Comparison of ENCODE assay signal across 8 cellular contexts in the genomic region with DNA sequence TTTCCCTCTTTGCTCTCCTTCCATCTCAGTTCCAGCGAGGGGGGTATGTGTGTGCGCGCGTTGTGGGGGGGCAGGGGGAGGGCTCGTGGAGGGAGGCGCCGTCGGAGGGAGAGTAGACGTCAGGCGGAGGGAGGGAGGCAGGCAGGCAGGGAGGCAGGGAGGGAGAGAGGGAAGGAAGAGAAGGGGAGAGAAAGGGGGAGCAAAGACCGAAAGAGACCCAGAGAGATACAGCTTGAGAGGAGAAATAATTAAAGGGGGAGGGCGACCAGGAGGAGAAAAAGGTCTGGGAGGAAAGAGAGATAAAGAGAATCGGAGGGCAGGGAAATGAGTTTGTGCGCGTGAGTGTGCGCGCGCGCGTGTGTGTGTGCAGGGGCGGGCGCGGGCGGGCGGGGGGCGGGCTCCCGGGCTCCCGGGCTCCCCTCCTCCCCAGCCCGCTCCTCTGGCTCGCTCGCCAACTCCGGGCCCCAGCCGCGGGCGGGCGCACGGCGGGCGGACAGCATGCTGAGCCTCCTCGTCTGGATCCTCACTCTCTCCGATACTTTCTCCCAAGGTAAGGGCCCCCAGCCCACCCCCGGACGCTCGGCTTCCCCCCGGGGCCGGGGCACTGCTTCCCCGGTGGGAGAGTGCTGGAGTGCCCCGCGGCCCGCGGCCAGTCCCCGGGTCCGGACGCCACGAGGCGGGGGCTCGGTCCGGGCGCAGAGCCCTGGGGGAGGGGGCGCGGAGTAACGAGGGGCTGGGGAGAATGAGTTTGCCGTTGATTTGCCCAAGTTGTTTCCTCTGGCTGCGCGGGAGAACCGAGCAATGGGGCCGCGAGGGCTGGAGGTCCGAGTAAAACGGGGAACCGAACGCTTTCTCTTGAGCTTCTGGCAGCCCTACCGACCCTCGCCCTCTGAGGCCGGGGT. TPM values are rescaled to one million over a fixed set of nuclear protein-coding genes. Genes with fewer than 3 reads are reported as not detected.
DNase-seq lines count a peak whose midpoint lies in the region; ATAC-seq and TF ChIP-seq lines count a peak whose summit lies in the region.

Gene KIRREL1, plus strand, starts transcription at position 467 of the 902 bp plus-strand sequence. Its CDS starts 32 bp downstream, at position 499.

- no peaks in the 10 kb centered on the region for H3K4me1 Mint-ChIP-seq in CD4-positive, alpha-beta T cell (ENCODE audit: low read depth)
- H3K4me1 Mint-ChIP-seq in activated naive CD8-positive, alpha-beta T cell treated with anti-CD3 and anti-CD28 coated beads for 36 hours: peaks cover 6% of the 10 kb centered on the region

- DNase-seq in CD4-positive, alpha-beta T cell: no peak
- DNase-seq in activated naive CD8-positive, alpha-beta T cell treated with anti-CD3 and anti-CD28 coated beads for 36 hours: peak; percentile 8
- peak; percentile 63 to 74 for DNase-seq in heart right ventricle
- no peak for DNase-seq in NCI-H1092 treated with DMSO at 0.1 percent for 48 hours (lab: John Stamatoyannopoulos, UW)
- DNase-seq in HuH-7.5 (ENCODE audit: low spot score): no peak

- intact Hi-C loops in CD4-positive, alpha-beta T cell (cut with DNase I, micrococcal nuclease): loop anchor here (2.0 to 10.0 kb wide), 5 partner anchors 119 to 1081 kb away; partner anchors contain the start of genes AIM2 (in 1 of the 2) and IFI16 (in 1 of the 2)
- intact Hi-C loops in heart right ventricle (cut with DNase I): loop anchor here in 9 of 10 donors (2.0 to 10.0 kb wide), 11 partner anchors 39 to 131 kb away; a partner anchor contains a TSS

- peak within 1 kb of the TSS; percentile 80 for H2AFZ ChIP-seq in parathyroid adenoma

- H3K4me1 ChIP-seq in heart right ventricle (peaks cover 4 to 48% (median 18%) of the 10 kb centered on the region in 9 donors), parathyroid adenoma (no peaks in the 10 kb centered on the region)

- H3K79me2 ChIP-seq in parathyroid adenoma: no peaks in the 10 kb centered on the region

- POLR2A ChIA-PET in CD4-positive, alpha-beta T cell (lab: Charles Lee): no interaction called here

- H3K9me3 Mint-ChIP-seq in CD4-positive, alpha-beta T cell: no peaks in the 10 kb centered on the region
- no peaks in the 10 kb centered on the region for H3K9me3 Mint-ChIP-seq in activated naive CD8-positive, alpha-beta T cell treated with anti-CD3 and anti-CD28 coated beads for 36 hours

- CTCF ChIA-PET in CD4-positive, alpha-beta T cell (lab: Charles Lee): interaction anchor here (1.6 kb wide), 1 partner anchor 125 kb away, joined by 3 read pairs; no protein-coding TSS in a partner anchor

- no peak for TF ChIP-seq CTCF in CD4-positive, alpha-beta T cell (IDR thresholded peaks at IDR 0.05)
- TF ChIP-seq CTCF in heart right ventricle (IDR thresholded peaks at IDR 0.05) (no peak), parathyroid adenoma (IDR thresholded peaks at IDR 0.05) (no peak)

- peak within 1 kb of the TSS; percentile 84 for H3K4me2 ChIP-seq in parathyroid adenoma (ENCODE audit: low read length)

- H3K27me3 ChIP-seq in CD4-positive, alpha-beta T cell (ENCODE audit: control insufficient read depth, insufficient read depth, low read length): peaks cover 41% of the 10 kb centered on the region
- H3K27me3 ChIP-seq in heart right ventricle: peaks cover 0 to 31% (median 6%) of the 10 kb centered on the region in 7 donors
- H3K27me3 ChIP-seq in parathyroid adenoma (ENCODE audit: control insufficient read depth, insufficient read depth, low read length): no peaks in the 10 kb centered on the region

- no peak within 1 kb of the TSS for H3K27ac Mint-ChIP-seq in CD4-positive, alpha-beta T cell
- no peak within 1 kb of the TSS for H3K27ac Mint-ChIP-seq in activated naive CD8-positive, alpha-beta T cell treated with anti-CD3 and anti-CD28 coated beads for 36 hours

- no peak within 1 kb of the TSS for H3K27ac ChIP-seq in CD4-positive, alpha-beta T cell (ENCODE audit: low read depth, low read length)
- H3K27ac ChIP-seq in heart right ventricle (peak within 1 kb of the TSS; percentile 41 to 94 (median 88)), parathyroid adenoma (peak within 1 kb of the TSS; percentile 24)

- H3K4me3 Mint-ChIP-seq in CD4-positive, alpha-beta T cell: peak within 1 kb of the TSS; percentile 69
- peak within 1 kb of the TSS; percentile 69 for H3K4me3 Mint-ChIP-seq in activated naive CD8-positive, alpha-beta T cell treated with anti-CD3 and anti-CD28 coated beads for 36 hours

- H3K4me3 ChIP-seq in heart right ventricle: peak within 1 kb of the TSS; percentile 61 to 98 (median 85)
- H3K4me3 ChIP-seq in parathyroid adenoma (ENCODE audit: low read depth, low read length): peak within 1 kb of the TSS; percentile 67

- no peaks in the 10 kb centered on the region for H3K36me3 ChIP-seq in heart right ventricle
- no peaks in the 10 kb centered on the region for H3K36me3 ChIP-seq in parathyroid adenoma (ENCODE audit: control insufficient read depth, insufficient read depth, low read length)

- peaks cover 60% of the 10 kb centered on the region for H3K27me3 Mint-ChIP-seq in CD4-positive, alpha-beta T cell
- H3K27me3 Mint-ChIP-seq in activated naive CD8-positive, alpha-beta T cell treated with anti-CD3 and anti-CD28 coated beads for 36 hours: peaks cover 51% of the 10 kb centered on the region

- H3K9me3 ChIP-seq in CD4-positive, alpha-beta T cell (ENCODE audit: control insufficient read depth, low read length): no peaks in the 10 kb centered on the region
- H3K9me3 ChIP-seq in heart right ventricle: no peaks in the 10 kb centered on the region
- no peaks in the 10 kb centered on the region for H3K9me3 ChIP-seq in parathyroid adenoma (ENCODE audit: control insufficient read depth, low read length)

- TF ChIP-seq EP300 in Ishikawa (IDR thresholded peaks at IDR 0.05; ENCODE audit: borderline replicate concordance): no peak

- ATAC-seq in CD4-positive, alpha-beta T cell (ENCODE audit: poor library complexity): no peak
- ATAC-seq in heart right ventricle (peak; percentile 63 to 80 (median 75)), HG03469 (IDR thresholded peaks at IDR 0.05; ENCODE audit: unreplicated experiment) (no peak)

- H3K9ac ChIP-seq in parathyroid adenoma: no peak within 1 kb of the TSS

- no peak for TF ChIP-seq RAD21 in Ishikawa (IDR thresholded peaks at IDR 0.05; ENCODE audit: low read depth)

- no peaks in the 10 kb centered on the region for H3K36me3 Mint-ChIP-seq in CD4-positive, alpha-beta T cell (ENCODE audit: low read depth)
- H3K36me3 Mint-ChIP-seq in activated naive CD8-positive, alpha-beta T cell treated with anti-CD3 and anti-CD28 coated beads for 36 hours: peaks cover 1% of the 10 kb centered on the region

- 1% methylated on average over 59 to 75 of the region's 75 CpGs for WGBS in heart right ventricle, 2 donors

TF ChIP-seq in Ishikawa, 13 proteins besides CTCF, POLR2A, EP300 and RAD21:
- TF ChIP-seq TAF1 (IDR thresholded peaks at IDR 0.05; ENCODE audit: low read depth) (peak; percentile 51; the same call in 1 of the 2 replicates), CREB1 (IDR thresholded peaks at IDR 0.05; ENCODE audit: low read depth) (no peak), NFIC (IDR thresholded peaks at IDR 0.05) (peak; percentile 23; the same call in 1 of the 2 replicates), TCF12 (IDR thresholded peaks at IDR 0.05; ENCODE audit: low read depth) (no peak), ZBTB7A (IDR thresholded peaks at IDR 0.05; ENCODE audit: low read depth) (peak; percentile 64; the same call in 1 of the 2 replicates), CEBPB (IDR thresholded peaks at IDR 0.05) (no peak), EGR1 (IDR thresholded peaks at IDR 0.05) (no peak)
- TF ChIP-seq, protein P1, sequence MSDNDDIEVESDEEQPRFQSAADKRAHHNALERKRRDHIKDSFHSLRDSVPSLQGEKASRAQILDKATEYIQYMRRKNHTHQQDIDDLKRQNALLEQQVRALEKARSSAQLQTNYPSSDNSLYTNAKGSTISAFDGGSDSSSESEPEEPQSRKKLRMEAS (IDR thresholded peaks at IDR 0.05): no peak; the same call in 1 of the 2 replicates
- TF ChIP-seq, protein P2, sequence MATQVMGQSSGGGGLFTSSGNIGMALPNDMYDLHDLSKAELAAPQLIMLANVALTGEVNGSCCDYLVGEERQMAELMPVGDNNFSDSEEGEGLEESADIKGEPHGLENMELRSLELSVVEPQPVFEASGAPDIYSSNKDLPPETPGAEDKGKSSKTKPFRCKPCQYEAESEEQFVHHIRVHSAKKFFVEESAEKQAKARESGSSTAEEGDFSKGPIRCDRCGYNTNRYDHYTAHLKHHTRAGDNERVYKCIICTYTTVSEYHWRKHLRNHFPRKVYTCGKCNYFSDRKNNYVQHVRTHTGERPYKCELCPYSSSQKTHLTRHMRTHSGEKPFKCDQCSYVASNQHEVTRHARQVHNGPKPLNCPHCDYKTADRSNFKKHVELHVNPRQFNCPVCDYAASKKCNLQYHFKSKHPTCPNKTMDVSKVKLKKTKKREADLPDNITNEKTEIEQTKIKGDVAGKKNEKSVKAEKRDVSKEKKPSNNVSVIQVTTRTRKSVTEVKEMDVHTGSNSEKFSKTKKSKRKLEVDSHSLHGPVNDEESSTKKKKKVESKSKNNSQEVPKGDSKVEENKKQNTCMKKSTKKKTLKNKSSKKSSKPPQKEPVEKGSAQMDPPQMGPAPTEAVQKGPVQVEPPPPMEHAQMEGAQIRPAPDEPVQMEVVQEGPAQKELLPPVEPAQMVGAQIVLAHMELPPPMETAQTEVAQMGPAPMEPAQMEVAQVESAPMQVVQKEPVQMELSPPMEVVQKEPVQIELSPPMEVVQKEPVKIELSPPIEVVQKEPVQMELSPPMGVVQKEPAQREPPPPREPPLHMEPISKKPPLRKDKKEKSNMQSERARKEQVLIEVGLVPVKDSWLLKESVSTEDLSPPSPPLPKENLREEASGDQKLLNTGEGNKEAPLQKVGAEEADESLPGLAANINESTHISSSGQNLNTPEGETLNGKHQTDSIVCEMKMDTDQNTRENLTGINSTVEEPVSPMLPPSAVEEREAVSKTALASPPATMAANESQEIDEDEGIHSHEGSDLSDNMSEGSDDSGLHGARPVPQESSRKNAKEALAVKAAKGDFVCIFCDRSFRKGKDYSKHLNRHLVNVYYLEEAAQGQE (IDR thresholded peaks at IDR 0.05; ENCODE audit: low read depth): no peak

RNA-seq across cellular contexts. Expression of gene KIRREL1, which starts in this region (rescaled TPM):
- not detected for total RNA-seq in CD4-positive, alpha-beta T cell
- under 1 TPM; 0.10 to 0.16 TPM for total RNA-seq in activated naive CD8-positive, alpha-beta T cell treated with anti-CD3 and anti-CD28 coated beads for 36 hours
- 10 to 100 TPM in 3 of 10 donors, 1 to 10 TPM in 7; 4.7 to 14.7 (median 7.5) TPM for total RNA-seq in heart right ventricle
- 1 to 10 TPM; 4.1 to 4.5 TPM for polyA plus RNA-seq in heart right ventricle

Comparison
In these comparisons a context has a peak if more than half of its experiments do, and no peak if none do; other contexts are left out.
1. RNA of gene KIRREL1 (total RNA-seq): 4.7 to 14.7 TPM in heart right ventricle; 0.10 to 0.16 TPM in activated naive CD8-positive, alpha-beta T cell treated with anti-CD3 and anti-CD28 coated beads for 36 hours and not detected in CD4-positive, alpha-beta T cell; every median in the first group is over 4 times any median in the second.
2. Peak in DNase-seq in activated naive CD8-positive, alpha-beta T cell treated with anti-CD3 and anti-CD28 coated beads for 36 hours; RNA of the gene not detected or under 1 TPM.
3. ATAC-seq: peak in heart right ventricle (8 of 8); none in CD4-positive, alpha-beta T cell (single experiment) and HG03469 (single experiment).
4. DNase-seq: peak in heart right ventricle (2 of 2); none in CD4-positive, alpha-beta T cell (0 of 10), NCI-H1092 treated with DMSO at 0.1 percent for 48 hours (single experiment) and HuH-7.5 (single experiment).